ENCODE assay signal across 2 cellular contexts in genomic region chr2:148351439-148352143, GRCh38.
A peak's percentile ranks its signal among the peaks of the same experiment; 100 is the strongest.
TF ChIP-seq lines count a peak whose summit lies in the region.

No MANE protein-coding gene starts in this region.

TF ChIP-seq in K562, 482 proteins besides CTCF, POLR2A, EP300 and RAD21 (continues in another document):
- TF ChIP-seq, protein P1, sequence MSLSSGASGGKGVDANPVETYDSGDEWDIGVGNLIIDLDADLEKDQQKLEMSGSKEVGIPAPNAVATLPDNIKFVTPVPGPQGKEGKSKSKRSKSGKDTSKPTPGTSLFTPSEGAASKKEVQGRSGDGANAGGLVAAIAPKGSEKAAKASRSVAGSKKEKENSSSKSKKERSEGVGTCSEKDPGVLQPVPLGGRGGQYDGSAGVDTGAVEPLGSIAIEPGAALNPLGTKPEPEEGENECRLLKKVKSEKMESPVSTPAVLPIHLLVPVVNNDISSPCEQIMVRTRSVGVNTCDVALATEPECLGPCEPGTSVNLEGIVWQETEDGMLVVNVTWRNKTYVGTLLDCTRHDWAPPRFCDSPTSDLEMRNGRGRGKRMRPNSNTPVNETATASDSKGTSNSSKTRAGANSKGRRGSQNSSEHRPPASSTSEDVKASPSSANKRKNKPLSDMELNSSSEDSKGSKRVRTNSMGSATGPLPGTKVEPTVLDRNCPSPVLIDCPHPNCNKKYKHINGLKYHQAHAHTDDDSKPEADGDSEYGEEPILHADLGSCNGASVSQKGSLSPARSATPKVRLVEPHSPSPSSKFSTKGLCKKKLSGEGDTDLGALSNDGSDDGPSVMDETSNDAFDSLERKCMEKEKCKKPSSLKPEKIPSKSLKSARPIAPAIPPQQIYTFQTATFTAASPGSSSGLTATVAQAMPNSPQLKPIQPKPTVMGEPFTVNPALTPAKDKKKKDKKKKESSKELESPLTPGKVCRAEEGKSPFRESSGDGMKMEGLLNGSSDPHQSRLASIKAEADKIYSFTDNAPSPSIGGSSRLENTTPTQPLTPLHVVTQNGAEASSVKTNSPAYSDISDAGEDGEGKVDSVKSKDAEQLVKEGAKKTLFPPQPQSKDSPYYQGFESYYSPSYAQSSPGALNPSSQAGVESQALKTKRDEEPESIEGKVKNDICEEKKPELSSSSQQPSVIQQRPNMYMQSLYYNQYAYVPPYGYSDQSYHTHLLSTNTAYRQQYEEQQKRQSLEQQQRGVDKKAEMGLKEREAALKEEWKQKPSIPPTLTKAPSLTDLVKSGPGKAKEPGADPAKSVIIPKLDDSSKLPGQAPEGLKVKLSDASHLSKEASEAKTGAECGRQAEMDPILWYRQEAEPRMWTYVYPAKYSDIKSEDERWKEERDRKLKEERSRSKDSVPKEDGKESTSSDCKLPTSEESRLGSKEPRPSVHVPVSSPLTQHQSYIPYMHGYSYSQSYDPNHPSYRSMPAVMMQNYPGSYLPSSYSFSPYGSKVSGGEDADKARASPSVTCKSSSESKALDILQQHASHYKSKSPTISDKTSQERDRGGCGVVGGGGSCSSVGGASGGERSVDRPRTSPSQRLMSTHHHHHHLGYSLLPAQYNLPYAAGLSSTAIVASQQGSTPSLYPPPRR (CRISPR knock-in tag; IDR thresholded peaks at IDR 0.05; ENCODE audit: borderline replicate concordance), result no peak
- no peak for TF ChIP-seq RCOR1 (IDR thresholded peaks at IDR 0.05; ENCODE audit: borderline replicate concordance in 1 of 2, low read depth in 2 of 2, low read length in 2 of 2)
- TF ChIP-seq MAX (CRISPR knock-in tag; IDR thresholded peaks at IDR 0.05), result no peak
- peak; percentile 61 for TF ChIP-seq MAFK (IDR thresholded peaks at IDR 0.05; ENCODE audit: low read length)
- no peak for TF ChIP-seq SAFB (IDR thresholded peaks at IDR 0.05; ENCODE audit: borderline replicate concordance, low read depth, low read length)
- no peak for TF ChIP-seq TFE3 (CRISPR knock-in tag; IDR thresholded peaks at IDR 0.05)
- TF ChIP-seq, protein P2, sequence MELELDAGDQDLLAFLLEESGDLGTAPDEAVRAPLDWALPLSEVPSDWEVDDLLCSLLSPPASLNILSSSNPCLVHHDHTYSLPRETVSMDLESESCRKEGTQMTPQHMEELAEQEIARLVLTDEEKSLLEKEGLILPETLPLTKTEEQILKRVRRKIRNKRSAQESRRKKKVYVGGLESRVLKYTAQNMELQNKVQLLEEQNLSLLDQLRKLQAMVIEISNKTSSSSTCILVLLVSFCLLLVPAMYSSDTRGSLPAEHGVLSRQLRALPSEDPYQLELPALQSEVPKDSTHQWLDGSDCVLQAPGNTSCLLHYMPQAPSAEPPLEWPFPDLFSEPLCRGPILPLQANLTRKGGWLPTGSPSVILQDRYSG (tag; conservative IDR thresholded peaks at IDR 0.05; ENCODE audit: low read depth), result no peak
- no peak for TF ChIP-seq ZC3H8 (IDR thresholded peaks at IDR 0.05)
- TF ChIP-seq ZNF316 (IDR thresholded peaks at IDR 0.05), result peak; percentile 76
- no peak for TF ChIP-seq FOXA3 (CRISPR knock-in tag; conservative IDR thresholded peaks at IDR 0.05 in 1 of 2, IDR thresholded peaks at IDR 0.05 in 1 of 2)
- TF ChIP-seq TFAP4 (CRISPR knock-in tag; IDR thresholded peaks at IDR 0.05; ENCODE audit: borderline replicate concordance), result no peak

TF ChIP-seq in HepG2, 621 proteins besides CTCF, POLR2A, EP300 and RAD21:
- TF ChIP-seq, protein P3, sequence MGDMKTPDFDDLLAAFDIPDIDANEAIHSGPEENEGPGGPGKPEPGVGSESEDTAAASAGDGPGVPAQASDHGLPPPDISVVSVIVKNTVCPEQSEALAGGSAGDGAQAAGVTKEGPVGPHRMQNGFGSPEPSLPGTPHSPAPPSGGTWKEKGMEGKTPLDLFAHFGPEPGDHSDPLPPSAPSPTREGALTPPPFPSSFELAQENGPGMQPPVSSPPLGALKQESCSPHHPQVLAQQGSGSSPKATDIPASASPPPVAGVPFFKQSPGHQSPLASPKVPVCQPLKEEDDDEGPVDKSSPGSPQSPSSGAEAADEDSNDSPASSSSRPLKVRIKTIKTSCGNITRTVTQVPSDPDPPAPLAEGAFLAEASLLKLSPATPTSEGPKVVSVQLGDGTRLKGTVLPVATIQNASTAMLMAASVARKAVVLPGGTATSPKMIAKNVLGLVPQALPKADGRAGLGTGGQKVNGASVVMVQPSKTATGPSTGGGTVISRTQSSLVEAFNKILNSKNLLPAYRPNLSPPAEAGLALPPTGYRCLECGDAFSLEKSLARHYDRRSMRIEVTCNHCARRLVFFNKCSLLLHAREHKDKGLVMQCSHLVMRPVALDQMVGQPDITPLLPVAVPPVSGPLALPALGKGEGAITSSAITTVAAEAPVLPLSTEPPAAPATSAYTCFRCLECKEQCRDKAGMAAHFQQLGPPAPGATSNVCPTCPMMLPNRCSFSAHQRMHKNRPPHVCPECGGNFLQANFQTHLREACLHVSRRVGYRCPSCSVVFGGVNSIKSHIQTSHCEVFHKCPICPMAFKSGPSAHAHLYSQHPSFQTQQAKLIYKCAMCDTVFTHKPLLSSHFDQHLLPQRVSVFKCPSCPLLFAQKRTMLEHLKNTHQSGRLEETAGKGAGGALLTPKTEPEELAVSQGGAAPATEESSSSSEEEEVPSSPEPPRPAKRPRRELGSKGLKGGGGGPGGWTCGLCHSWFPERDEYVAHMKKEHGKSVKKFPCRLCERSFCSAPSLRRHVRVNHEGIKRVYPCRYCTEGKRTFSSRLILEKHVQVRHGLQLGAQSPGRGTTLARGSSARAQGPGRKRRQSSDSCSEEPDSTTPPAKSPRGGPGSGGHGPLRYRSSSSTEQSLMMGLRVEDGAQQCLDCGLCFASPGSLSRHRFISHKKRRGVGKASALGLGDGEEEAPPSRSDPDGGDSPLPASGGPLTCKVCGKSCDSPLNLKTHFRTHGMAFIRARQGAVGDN (CRISPR knock-in tag; IDR thresholded peaks at IDR 0.05), result no peak
- TF ChIP-seq ATF7 (IDR thresholded peaks at IDR 0.05) (no peak), ATF7 (CRISPR knock-in tag; IDR thresholded peaks at IDR 0.05) (no peak), ISX (CRISPR knock-in tag; conservative IDR thresholded peaks at IDR 0.05) (no peak), MAFK (conservative IDR thresholded peaks at IDR 0.05 in 1 of 2, IDR thresholded peaks at IDR 0.05 in 1 of 2; ENCODE audit: low read length in 2 of 2) (peak; percentile 91 to 96), ZHX2 (IDR thresholded peaks at IDR 0.05; ENCODE audit: low read depth) (no peak), ZHX2 (CRISPR knock-in tag; IDR thresholded peaks at IDR 0.05; ENCODE audit: borderline replicate concordance) (no peak), ZSCAN12 (CRISPR knock-in tag; IDR thresholded peaks at IDR 0.05) (no peak), ZNF775 (CRISPR knock-in tag; IDR thresholded peaks at IDR 0.05; ENCODE audit: borderline replicate concordance) (no peak), HNF4G (IDR thresholded peaks at IDR 0.05; ENCODE audit: borderline replicate concordance, low read depth, low read length) (peak; percentile 58), HNF4G (CRISPR knock-in tag; IDR thresholded peaks at IDR 0.05; ENCODE audit: borderline replicate concordance, low read depth) (no peak), ZNF709 (CRISPR knock-in tag; IDR thresholded peaks at IDR 0.05) (no peak), RBM22 (optimal IDR thresholded peaks at IDR 0.05; ENCODE audit: low read length) (no peak), ZNF101 (CRISPR knock-in tag; IDR thresholded peaks at IDR 0.05; ENCODE audit: borderline replicate concordance, low read depth) (no peak), ZNF776 (CRISPR knock-in tag; IDR thresholded peaks at IDR 0.05) (no peak), ZNF460 (CRISPR knock-in tag; IDR thresholded peaks at IDR 0.05; ENCODE audit: borderline replicate concordance) (no peak), PAWR (CRISPR knock-in tag; IDR thresholded peaks at IDR 0.05; ENCODE audit: borderline replicate concordance) (no peak), ZNF264 (CRISPR knock-in tag; IDR thresholded peaks at IDR 0.05) (no peak), JDP2 (CRISPR knock-in tag; IDR thresholded peaks at IDR 0.05; ENCODE audit: borderline replicate concordance) (no peak), BATF2 (CRISPR knock-in tag; IDR thresholded peaks at IDR 0.05) (no peak), THRA (CRISPR knock-in tag; IDR thresholded peaks at IDR 0.05; ENCODE audit: borderline replicate concordance) (no peak), RCOR2 (CRISPR knock-in tag; IDR thresholded peaks at IDR 0.05) (no peak), KDM3A (CRISPR knock-in tag; IDR thresholded peaks at IDR 0.05; ENCODE audit: low read depth) (no peak), ZNF530 (CRISPR knock-in tag; IDR thresholded peaks at IDR 0.05; ENCODE audit: low read depth) (no peak), FOSL1 (CRISPR knock-in tag; IDR thresholded peaks at IDR 0.05; ENCODE audit: borderline replicate concordance) (no peak), PHF21A (CRISPR knock-in tag; IDR thresholded peaks at IDR 0.05) (no peak), ZNF562 (CRISPR knock-in tag; IDR thresholded peaks at IDR 0.05; ENCODE audit: borderline replicate concordance) (no peak), SMAD9 (CRISPR knock-in tag; IDR thresholded peaks at IDR 0.05) (no peak), ZNF558 (CRISPR knock-in tag; IDR thresholded peaks at IDR 0.05; ENCODE audit: borderline replicate concordance) (no peak), SRSF9 (IDR thresholded peaks at IDR 0.05; ENCODE audit: borderline replicate concordance, insufficient read depth, low read depth, low read length, poor library complexity, severe bottlenecking) (no peak), NAIF1 (CRISPR knock-in tag; IDR thresholded peaks at IDR 0.05; ENCODE audit: borderline replicate concordance) (no peak), TMF1 (CRISPR knock-in tag; IDR thresholded peaks at IDR 0.05; ENCODE audit: low read depth) (no peak), CEBPB (IDR thresholded peaks at IDR 0.05; ENCODE audit: borderline replicate concordance, low read depth, low read length) (no peak), TFDP1 (CRISPR knock-in tag; IDR thresholded peaks at IDR 0.05; ENCODE audit: borderline replicate concordance) (no peak), CREB1 (IDR thresholded peaks at IDR 0.05) (0 out of 2 replicates have a peak, but pooled peaks have one; percentile 8), CREB1 (CRISPR knock-in tag; IDR thresholded peaks at IDR 0.05) (no peak), SMAD1 (CRISPR knock-in tag; IDR thresholded peaks at IDR 0.05; ENCODE audit: borderline replicate concordance, low read depth) (no peak), BORCS8-MEF2B (CRISPR knock-in tag; IDR thresholded peaks at IDR 0.05) (no peak), ATF1 (CRISPR knock-in tag; IDR thresholded peaks at IDR 0.05) (no peak), MAFF (IDR thresholded peaks at IDR 0.05; ENCODE audit: low read depth, low read length) (peak; percentile 92), HNF4A (CRISPR knock-in tag; IDR thresholded peaks at IDR 0.05) (peak; percentile 71), ELF1 (CRISPR knock-in tag; IDR thresholded peaks at IDR 0.05) (no peak)
